In the genomic region with DNA sequence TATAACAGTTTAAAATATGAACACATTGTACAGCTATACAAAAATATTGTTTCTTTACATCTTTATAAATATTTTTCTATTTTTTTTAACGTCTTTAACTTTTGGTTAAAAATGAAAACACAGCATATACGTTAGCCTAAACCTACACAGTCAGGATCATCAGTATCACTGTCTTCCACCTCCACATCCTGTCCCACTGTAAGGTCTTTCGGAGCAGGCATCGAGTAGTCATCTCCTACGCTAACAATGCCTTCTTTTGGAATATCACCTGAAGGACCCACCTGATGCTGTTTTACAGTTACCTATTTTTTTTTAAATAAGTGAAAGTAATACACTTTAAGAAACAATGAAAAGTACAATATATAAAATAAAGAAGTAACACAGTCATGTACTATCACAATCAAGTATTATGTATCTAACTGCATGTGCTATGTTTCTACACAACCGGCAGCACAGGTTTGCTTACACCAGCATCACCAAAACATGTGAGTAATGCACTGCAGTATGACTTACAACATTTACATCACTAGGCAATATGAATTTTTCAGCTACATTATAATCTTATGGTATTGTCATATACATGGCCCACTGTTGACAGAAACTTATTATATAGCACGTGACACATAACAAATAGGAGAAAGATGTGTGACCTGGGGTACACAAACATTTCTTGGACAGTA, we compare ENCODE assay signal across 10 cellular contexts.
A peak's percentile ranks its signal among the peaks of the same experiment; 100 is the strongest.
DNase-seq lines count a peak whose midpoint lies in the region; ATAC-seq and TF ChIP-seq lines count a peak whose summit lies in the region.
"Had no signal": no experiment of that assay in that cellular context is flagged by ENCODE, and none has a peak within 500 bp of the region (broad histone marks: within the 10 kb centered on the region; RNA-seq: fewer than 3 reads in every experiment).

No MANE protein-coding gene starts in this region.

- no peak for DNase-seq in activated naive CD8-positive, alpha-beta T cell treated with anti-CD3 and anti-CD28 coated beads, Interleukin-2, amount 10 ng/mL, durations not matched to agents 7 days and 5 days
- no peak for DNase-seq in osteocyte (ENCODE audit: extremely low spot score, unreplicated experiment)
- no peak for DNase-seq in Kasumi-1 (lab: John Stamatoyannopoulos, UW)
- DNase-seq in central memory CD4-positive, alpha-beta T cell = no peak
- DNase-seq in NK-92 (lab: John Stamatoyannopoulos, UW; ENCODE audit: unreplicated experiment) = no peak
- DNase-seq: body of pancreas, mesendoderm had no signal

- H3K9me3 Mint-ChIP-seq in activated naive CD8-positive, alpha-beta T cell treated with anti-CD3 and anti-CD28 coated beads, Interleukin-2, amount 10 ng/mL, durations not matched to agents 7 days and 5 days = peaks cover 3% of the 10 kb centered on the region
- H3K9me3 Mint-ChIP-seq in osteocyte (ENCODE audit: unreplicated experiment) = peaks cover 9% of the 10 kb centered on the region

- POLR2A ChIA-PET in activated naive CD8-positive, alpha-beta T cell treated with anti-CD3 and anti-CD28 coated beads, Interleukin-2, amount 10 ng/mL, durations not matched to agents 7 days and 5 days (lab: Charles Lee) = no interaction called here

- no peak for TF ChIP-seq CTCF in osteocyte (IDR thresholded peaks at IDR 0.05)

- no peaks in the 10 kb centered on the region for H3K27me3 Mint-ChIP-seq in activated naive CD8-positive, alpha-beta T cell treated with anti-CD3 and anti-CD28 coated beads, Interleukin-2, amount 10 ng/mL, durations not matched to agents 7 days and 5 days
- no peaks in the 10 kb centered on the region for H3K27me3 Mint-ChIP-seq in osteocyte (ENCODE audit: unreplicated experiment)
- H3K27me3 Mint-ChIP-seq: IgD-negative memory B cell had no signal

- H3K27ac Mint-ChIP-seq in activated naive CD8-positive, alpha-beta T cell treated with anti-CD3 and anti-CD28 coated beads, Interleukin-2, amount 10 ng/mL, durations not matched to agents 7 days and 5 days = peak overlapping the region; percentile 80
- H3K27ac Mint-ChIP-seq in osteocyte (ENCODE audit: unreplicated experiment) = peak overlapping the region; percentile 78
- H3K27ac Mint-ChIP-seq: IgD-negative memory B cell had no signal

- ATAC-seq in GM19452 (IDR thresholded peaks at IDR 0.05; ENCODE audit: unreplicated experiment) = peak; percentile 13
- peak; percentile 19 for ATAC-seq in HG03280 (IDR thresholded peaks at IDR 0.05; ENCODE audit: unreplicated experiment)
- ATAC-seq in activated naive CD8-positive, alpha-beta T cell treated with anti-CD3 and anti-CD28 coated beads, Interleukin-2, amount 10 ng/mL, durations not matched to agents 7 days and 5 days (ENCODE audit: low read depth) = no peak
- ATAC-seq: body of pancreas had no signal

- H3K4me3 Mint-ChIP-seq in activated naive CD8-positive, alpha-beta T cell treated with anti-CD3 and anti-CD28 coated beads, Interleukin-2, amount 10 ng/mL, durations not matched to agents 7 days and 5 days = peak overlapping the region; percentile 51
- no peak overlapping the region for H3K4me3 Mint-ChIP-seq in osteocyte (ENCODE audit: unreplicated experiment)
- H3K4me3 Mint-ChIP-seq: IgD-negative memory B cell had no signal

- H3K4me1 Mint-ChIP-seq in activated naive CD8-positive, alpha-beta T cell treated with anti-CD3 and anti-CD28 coated beads, Interleukin-2, amount 10 ng/mL, durations not matched to agents 7 days and 5 days = peaks cover 25% of the 10 kb centered on the region
- H3K4me1 Mint-ChIP-seq in osteocyte (ENCODE audit: unreplicated experiment) = peaks cover 17% of the 10 kb centered on the region

- peaks cover 17% of the 10 kb centered on the region for H3K36me3 Mint-ChIP-seq in activated naive CD8-positive, alpha-beta T cell treated with anti-CD3 and anti-CD28 coated beads, Interleukin-2, amount 10 ng/mL, durations not matched to agents 7 days and 5 days
- peaks cover 20% of the 10 kb centered on the region for H3K36me3 Mint-ChIP-seq in osteocyte (ENCODE audit: unreplicated experiment)
